ENCODE assay signal across 8 cellular contexts in the genomic region with DNA sequence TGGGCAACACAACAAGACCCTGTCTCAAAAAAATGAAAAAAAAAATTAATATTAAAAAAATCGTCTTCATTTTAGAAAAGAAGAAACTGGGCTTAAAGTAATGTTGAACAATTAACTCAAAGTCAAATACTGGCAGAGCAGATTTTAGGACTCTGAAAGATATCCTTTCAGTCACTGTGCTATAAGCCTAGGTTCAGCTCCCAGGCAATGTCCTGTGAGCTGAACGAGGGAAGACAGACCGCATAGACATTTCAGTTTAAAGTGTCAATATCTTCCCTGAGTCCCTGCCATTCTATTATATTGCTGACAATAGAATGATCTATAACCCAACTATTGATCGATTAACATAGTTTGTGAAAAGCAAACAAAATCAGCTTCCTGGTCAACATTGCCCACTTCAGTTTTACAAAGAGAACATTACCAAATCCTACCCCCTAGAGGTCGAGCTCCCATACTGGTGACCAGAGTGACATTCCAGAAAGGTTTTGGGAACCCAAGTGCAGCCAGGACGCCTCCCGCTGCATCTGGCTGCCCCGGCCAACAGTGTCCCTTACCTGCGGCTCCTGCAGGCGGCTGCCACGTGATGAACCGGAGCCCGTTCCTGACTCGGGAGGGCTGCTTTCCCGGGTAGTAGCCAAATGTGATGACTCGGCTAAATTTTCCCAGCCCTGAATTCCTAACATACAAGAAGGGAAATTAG. TPM values are rescaled to one million over a fixed set of nuclear protein-coding genes. Genes with fewer than 3 reads are reported as not detected.
DNase-seq lines count a peak whose midpoint lies in the region; ATAC-seq, FAIRE-seq and TF ChIP-seq lines count a peak whose summit lies in the region.

No MANE protein-coding gene starts in this region.

- no peaks in the 10 kb centered on the region for H3K4me1 Mint-ChIP-seq in astrocyte (ENCODE audit: low read depth, unreplicated experiment)

- no peaks in the 10 kb centered on the region for H4K20me1 ChIP-seq in astrocyte (ENCODE audit: insufficient read depth, low read length)
- no peaks in the 10 kb centered on the region for H4K20me1 ChIP-seq in smooth muscle cell (ENCODE audit: low read depth)

- H3K79me2 ChIP-seq in astrocyte (ENCODE audit: insufficient read depth, low read length) (no peaks in the 10 kb centered on the region), smooth muscle cell (ENCODE audit: low read depth) (no peaks in the 10 kb centered on the region)

- no peaks in the 10 kb centered on the region for H3K9me3 ChIP-seq in BE2C
- no peaks in the 10 kb centered on the region for H3K9me3 ChIP-seq in HUES64 (ENCODE audit: insufficient read depth, low read depth, low read length)
- no peaks in the 10 kb centered on the region for H3K9me3 ChIP-seq in astrocyte (ENCODE audit: insufficient read depth, low read depth, low read length)
- H3K9me3 ChIP-seq in iPS-18c (ENCODE audit: control insufficient read depth, insufficient read depth, low read length): no peaks in the 10 kb centered on the region
- H3K9me3 ChIP-seq in smooth muscle cell (replicated peaks; ENCODE audit: low read depth): no peaks in the 10 kb centered on the region

- TF ChIP-seq CTCF in BE2C (IDR thresholded peaks at IDR 0.05; ENCODE audit: low read depth, low read length) (no peak; the same call in 1 of the 2 replicates), astrocyte (IDR thresholded peaks at IDR 0.05; ENCODE audit: insufficient read depth, low read depth, low read length) (no peak), smooth muscle cell (IDR thresholded peaks at IDR 0.05; ENCODE audit: borderline replicate concordance, insufficient read depth, poor library complexity, severe bottlenecking) (no peak)

- H3K27me3 ChIP-seq in BE2C (no peaks in the 10 kb centered on the region), HUES64 (ENCODE audit: insufficient read depth, low read length) (no peaks in the 10 kb centered on the region), astrocyte (ENCODE audit: insufficient read depth, low read length) (no peaks in the 10 kb centered on the region), smooth muscle cell (ENCODE audit: low read depth) (no peaks in the 10 kb centered on the region)

- ATAC-seq in HG03159 (IDR thresholded peaks at IDR 0.05; ENCODE audit: unreplicated experiment): no peak

- H3K27ac ChIP-seq in HUES64 (ENCODE audit: low read depth, low read length): no peak overlapping the region; the same call in 1 of the 2 replicates
- no peak overlapping the region for H3K27ac ChIP-seq in astrocyte (ENCODE audit: low read depth, low read length)
- no peak overlapping the region for H3K27ac ChIP-seq in smooth muscle cell (ENCODE audit: low read depth)

- DNase-seq in BE2C (peak; percentile 5), astrocyte (ENCODE audit: low read depth) (peak; percentile 24), smooth muscle cell (lab: John Stamatoyannopoulos, UW; ENCODE audit: unreplicated experiment) (no peak), NK-92 (lab: John Stamatoyannopoulos, UW; ENCODE audit: unreplicated experiment) (no peak)
- no peak for DNase-seq in stimulated activated CD4-positive, alpha-beta T cell treated with anti-CD3 and anti-CD28 coated beads, Interleukin-2, amount 100 ng/mL, for 24 hours

- peak overlapping the region; percentile 74 for H2AFZ ChIP-seq in astrocyte (ENCODE audit: low read depth, low read length)
- H2AFZ ChIP-seq in smooth muscle cell (ENCODE audit: low read depth): peak overlapping the region; percentile 85

- H3K4me3 ChIP-seq in BE2C (ENCODE audit: low read depth, low read length) (peak overlapping the region; percentile 47), HUES64 (ENCODE audit: low read length) (peak overlapping the region; percentile 50), astrocyte (ENCODE audit: insufficient read depth, low read depth, low read length) (peak overlapping the region; percentile 41), iPS-18c (ENCODE audit: insufficient read depth, low read depth, low read length) (peak overlapping the region; percentile 2; the same call in 1 of the 2 replicates), smooth muscle cell (peak overlapping the region; percentile 42)

- H3K36me3 ChIP-seq in BE2C (no peaks in the 10 kb centered on the region), HUES64 (ENCODE audit: insufficient read depth, low read length) (no peaks in the 10 kb centered on the region), astrocyte (ENCODE audit: insufficient read depth, low read length) (no peaks in the 10 kb centered on the region), smooth muscle cell (ENCODE audit: low read depth) (no peaks in the 10 kb centered on the region)

- H3K4me2 ChIP-seq in astrocyte (ENCODE audit: low read length) (peak overlapping the region; percentile 86), smooth muscle cell (peak overlapping the region; percentile 88)

- no peaks in the 10 kb centered on the region for H3F3A ChIP-seq in smooth muscle cell (ENCODE audit: low read depth)

- FAIRE-seq in astrocyte (lab: Jason Lieb, UNC): no peak

- 18% methylated on average over 14 of the region's 16 CpGs for WGBS in HUES64
- 19% methylated on average over 16 of the region's 16 CpGs for WGBS in smooth muscle cell (ENCODE audit: low lambda C conversion rate)

- no peaks in the 10 kb centered on the region for H3K27me3 Mint-ChIP-seq in astrocyte (ENCODE audit: low read depth, unreplicated experiment)

- H3K4me1 ChIP-seq in BE2C (no peaks in the 10 kb centered on the region), HUES64 (ENCODE audit: insufficient read depth, low read length) (peaks cover 33% of the 10 kb centered on the region), astrocyte (ENCODE audit: insufficient read depth, low read length) (peaks cover 11% of the 10 kb centered on the region), smooth muscle cell (ENCODE audit: low read depth) (peaks cover 3% of the 10 kb centered on the region)

- no peak overlapping the region for H3K4me3 Mint-ChIP-seq in astrocyte (ENCODE audit: unreplicated experiment)

- H3K27ac Mint-ChIP-seq in astrocyte (ENCODE audit: unreplicated experiment): no peak overlapping the region

- H3K36me3 Mint-ChIP-seq in astrocyte (ENCODE audit: low read depth, unreplicated experiment): no peaks in the 10 kb centered on the region

- H3K9me3 Mint-ChIP-seq in astrocyte (ENCODE audit: unreplicated experiment): no peaks in the 10 kb centered on the region

- H3K9ac ChIP-seq in HUES64 (ENCODE audit: low read depth, low read length) (peak overlapping the region; percentile 53; the same call in 1 of the 2 replicates), astrocyte (ENCODE audit: low read length) (no peak overlapping the region), smooth muscle cell (ENCODE audit: low read depth) (no peak overlapping the region)

RNA-seq across cellular contexts. Expression of gene MRO, which starts 0.6 kb away (rescaled TPM):
- not detected for polyA plus RNA-seq in BE2C (2012; ENCODE audit: insufficient read depth, insufficient read length, low read depth)
- 0.50 TPM for polyA plus RNA-seq in HUES64 (2013, experiment 1 of 2)
- polyA plus RNA-seq in HUES64 (2013, experiment 2 of 2): 0.76 TPM
- total RNA-seq in astrocyte (0.18 TPM in 1 of 2 replicates, not detected in the other), smooth muscle cell (0.13 TPM in 1 of 2 replicates, not detected in the other)
- not detected in 2 replicates for polyA plus RNA-seq in smooth muscle cell

RNA-seq across cellular contexts. Expression of gene ME2, which starts 59.7 kb away (rescaled TPM):
- polyA plus RNA-seq in BE2C (2012; ENCODE audit: insufficient read depth, insufficient read length, low read depth): 7.7 TPM
- polyA plus RNA-seq in HUES64 (2013, experiment 1 of 2): 51.4 TPM
- polyA plus RNA-seq in HUES64 (2013, experiment 2 of 2): 52.3 TPM
- total RNA-seq in astrocyte (40.9 and 44.0 TPM in 2 replicates), smooth muscle cell (42.2 and 47.9 TPM in 2 replicates)
- 20.2 and 24.4 TPM in 2 replicates for polyA plus RNA-seq in smooth muscle cell

Comparison
In these comparisons a context has a peak if more than half of its experiments do, and no peak if none do; other contexts are left out.
1. DNase-seq: peak in BE2C (single experiment) and astrocyte (single experiment); none in smooth muscle cell (single experiment), stimulated activated CD4-positive, alpha-beta T cell treated with anti-CD3 and anti-CD28 coated beads, Interleukin-2, amount 100 ng/mL, for 24 hours (0 of 2) and NK-92 (single experiment).
2. Peak in every context shown above with its lines, with median percentiles within 50 percentile points of each other: H3K4me3 ChIP-seq.